ENCODE assay signal across 6 cellular contexts in genomic region chr19:35714601-35715354, GRCh38. TPM values are rescaled to one million over a fixed set of nuclear protein-coding genes. Genes with fewer than 3 reads are reported as not detected.
DNase-seq lines count a peak whose midpoint lies in the region; ATAC-seq, FAIRE-seq and TF ChIP-seq lines count a peak whose summit lies in the region.

No MANE protein-coding gene starts in this region.

- FAIRE-seq in GM12891 (lab: Jason Lieb, UNC) = peak; percentile 80
- no peak for FAIRE-seq in D721Med (lab: Jason Lieb, UNC)

- H3K4me3 Mint-ChIP-seq in CD14-positive monocyte = no peak overlapping the region

- H3K9me3 Mint-ChIP-seq in CD14-positive monocyte = no peaks in the 10 kb centered on the region

- peaks cover 5 to 6% (median 6%) of the 10 kb centered on the region in 3 donors for H3K27me3 Mint-ChIP-seq in CD14-positive monocyte (ENCODE audit: low read depth in 3 of 3)

- peak overlapping the region in 2 of 7 donors; percentile 26 to 70 for H3K27ac Mint-ChIP-seq in CD14-positive monocyte

- no peak for ATAC-seq in HG03108 (IDR thresholded peaks at IDR 0.05; ENCODE audit: unreplicated experiment)

- DNase-seq in GM12891 (ENCODE audit: insufficient read length, low spot score) (no peak), NB4 (ENCODE audit: low read depth) (peak; percentile 23), iPS-NIHi7 (ENCODE audit: extremely low spot score) (peak; percentile 22), CD14-positive monocyte (ENCODE audit: low spot score) (no peak), D721Med (ENCODE audit: insufficient read length, low spot score) (no peak)

- no peak overlapping the region for H3K4me3 ChIP-seq in NB4 (ENCODE audit: low read depth, low read length)

- H3K36me3 Mint-ChIP-seq in CD14-positive monocyte = peaks cover 0 to 2% of the 10 kb centered on the region in 2 donors

- no peak for TF ChIP-seq CTCF in NB4 (IDR thresholded peaks at IDR 0.05; ENCODE audit: low read depth, low read length)
- no peak for TF ChIP-seq CTCF in CD14-positive monocyte (IDR thresholded peaks at IDR 0.05)
- no peak for TF ChIP-seq CTCF in D721Med (IDR thresholded peaks at IDR 0.05; ENCODE audit: insufficient read depth, missing control alignments)

- H3K4me1 Mint-ChIP-seq in CD14-positive monocyte = peaks cover 28% of the 10 kb centered on the region

- intact Hi-C loops in CD14-positive monocyte (cut with micrococcal nuclease) = loop anchor here in 1 of 2 donors (5.0 kb wide), 2 partner anchors 87 to 167 kb away; partner anchors contain the start of genes RBM42 and TMEM147

- TF ChIP-seq POLR2A in GM12891 (IDR thresholded peaks at IDR 0.05; ENCODE audit: low read depth, low read length) (no peak), NB4 (IDR thresholded peaks at IDR 0.05; ENCODE audit: extremely low read depth, insufficient read length) (no peak)

TF ChIP-seq in GM12891, 5 proteins besides CTCF, POLR2A, EP300 and RAD21:
- TF ChIP-seq POU2F2 (IDR thresholded peaks at IDR 0.05; ENCODE audit: low read depth, low read length) (no peak), PAX5 (IDR thresholded peaks at IDR 0.05; ENCODE audit: insufficient read depth, low read length, severe bottlenecking) (no peak), POLR2AphosphoS5 (IDR thresholded peaks at IDR 0.05; ENCODE audit: low read depth, low read length) (peak; percentile 12; the same call in 1 of the 2 replicates)

RNA-seq across cellular contexts. Expression of gene KMT2B, which starts 3.0 kb away (rescaled TPM):
- polyA plus RNA-seq in GM12891 (2012; ENCODE audit: low read depth, missing spikeins) = 23.7 TPM
- under 1 TPM; 0.32 to 0.65 TPM for polyA plus RNA-seq in CD14-positive monocyte

RNA-seq across cellular contexts. Expression of gene ZBTB32, which starts 10.4 kb away (rescaled TPM):
- polyA plus RNA-seq in GM12891 (2012; ENCODE audit: low read depth, missing spikeins) = 31.2 TPM
- polyA plus RNA-seq in CD14-positive monocyte = not detected

RNA-seq across cellular contexts. Expression of gene IGFLR1, which starts 27.5 kb away (rescaled TPM):
- 39.6 TPM for polyA plus RNA-seq in GM12891 (2012; ENCODE audit: low read depth, missing spikeins)
- polyA plus RNA-seq in CD14-positive monocyte = 100 to 1,000 TPM; 119 to 144 TPM

RNA-seq across cellular contexts. Expression of gene U2AF1L4, which starts 30.4 kb away (rescaled TPM):
- polyA plus RNA-seq in GM12891 (2012; ENCODE audit: low read depth, missing spikeins) = 18.8 TPM
- polyA plus RNA-seq in CD14-positive monocyte = 1 to 10 TPM; 6.2 to 8.7 TPM

RNA-seq across cellular contexts. Expression of gene PSENEN, which starts 30.7 kb away (rescaled TPM):
- 31.0 TPM for polyA plus RNA-seq in GM12891 (2012; ENCODE audit: low read depth, missing spikeins)
- polyA plus RNA-seq in CD14-positive monocyte = 100 to 1,000 TPM; 129 to 149 TPM

Comparison
In these comparisons a context has a peak if more than half of its experiments do, and no peak if none do; other contexts are left out.
1. DNase-seq: peak in NB4 (single experiment) and iPS-NIHi7 (single experiment); none in GM12891 (single experiment), CD14-positive monocyte (single experiment) and D721Med (single experiment).